20 cellular contexts compared by ENCODE assay signal in the genomic region with DNA sequence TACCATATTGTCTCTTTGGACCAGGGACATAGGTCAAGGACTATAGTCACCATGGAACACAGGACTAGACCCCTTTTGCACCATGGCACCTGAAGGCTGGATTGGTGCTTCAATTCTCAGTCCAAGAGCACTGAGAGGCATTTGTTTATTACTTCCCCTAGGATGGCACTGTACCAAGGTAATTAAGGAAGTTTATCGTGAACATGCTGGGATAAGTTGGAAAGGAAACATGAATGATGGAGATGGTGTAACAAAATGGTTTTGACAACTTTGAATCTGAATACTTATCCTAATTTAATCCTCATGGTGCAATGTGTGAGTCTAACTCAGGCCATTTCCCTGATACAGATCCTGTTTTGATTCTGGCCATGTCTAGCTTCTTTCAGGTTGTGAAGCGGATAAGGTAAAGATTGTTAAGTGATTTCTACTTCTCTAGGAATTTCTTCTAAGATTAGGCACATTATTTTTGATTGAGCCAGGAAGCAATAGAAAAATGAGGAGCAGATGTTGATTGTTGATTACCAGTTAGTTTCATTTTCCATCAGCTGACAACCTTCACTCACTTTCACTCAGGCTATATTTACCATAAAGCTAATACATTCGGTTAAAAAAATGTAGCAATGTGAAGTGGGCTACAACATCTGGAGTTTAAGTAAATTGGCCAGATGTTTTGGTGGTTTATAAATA. TPM values are rescaled to one million over a fixed set of nuclear protein-coding genes. Genes with fewer than 3 reads are reported as not detected.
DNase-seq lines count a peak whose midpoint lies in the region; ATAC-seq and TF ChIP-seq lines count a peak whose summit lies in the region.
"Had no signal": no experiment of that assay in that cellular context is flagged by ENCODE, and none has a peak within 500 bp of the region (broad histone marks: within the 10 kb centered on the region; RNA-seq: fewer than 3 reads in every experiment).

No MANE protein-coding gene starts in this region.

- in situ Hi-C loops in mammary epithelial cell (cut with MboI; ENCODE audit: low sequenced_read_pairs in 2 of 2) = no loop called here

- no peak overlapping the region for H3K4me3 ChIP-seq in mammary epithelial cell (replicated peaks in 1 of 3; ENCODE audit: insufficient read depth in 1 of 3, low read depth in 2 of 3, low read length in 3 of 3)
- H3K4me3 ChIP-seq: hepatocyte, transverse colon had no signal

- CTCF ChIA-PET in mammary epithelial cell (lab: Charles Lee; ENCODE audit: low non-redundant PET) = no interaction called here

- H3K27ac Mint-ChIP-seq in nephron = peak overlapping the region in 2 of 3 experiments; percentile 36 to 62
- H3K27ac Mint-ChIP-seq: activated CD4-positive, alpha-beta memory T cell treated with anti-CD3 and anti-CD28 coated beads for 36 hours had no signal

- TF ChIP-seq CTCF in mammary epithelial cell (conservative IDR thresholded peaks at IDR 0.05 in 1 of 2, IDR thresholded peaks at IDR 0.05 in 1 of 2; ENCODE audit: extremely low read depth in 1 of 2, insufficient read depth in 1 of 2, low read depth in 1 of 2, low read length in 2 of 2) (no peak), nephron (IDR thresholded peaks at IDR 0.05; ENCODE audit: unreplicated experiment in 3 of 3) (no peak)

- no peaks in the 10 kb centered on the region for H3K36me3 ChIP-seq in mammary epithelial cell (ENCODE audit: insufficient read depth, low read length)
- H3K36me3 ChIP-seq: transverse colon had no signal

- no peaks in the 10 kb centered on the region for H3K9me3 ChIP-seq in mammary epithelial cell (replicated peaks; ENCODE audit: insufficient read depth, low read length)
- H3K9me3 ChIP-seq: transverse colon had no signal

- H3K9me3 Mint-ChIP-seq in nephron = no peaks in the 10 kb centered on the region
- H3K9me3 Mint-ChIP-seq: activated CD4-positive, alpha-beta memory T cell treated with anti-CD3 and anti-CD28 coated beads for 36 hours; activated naive CD4-positive, alpha-beta T cell treated with anti-CD3 and anti-CD28 coated beads, Interleukin-2, amount 50 U/mL, for 72 hours; CD4-positive, alpha-beta memory T cell had no signal

- H4K20me1 ChIP-seq in mammary epithelial cell (ENCODE audit: insufficient read depth, low read length) = no peaks in the 10 kb centered on the region

- H3K9ac ChIP-seq in mammary epithelial cell (ENCODE audit: insufficient read depth, low read length) = no peak overlapping the region

- H3K27me3 Mint-ChIP-seq in nephron (ENCODE audit: low read depth) = no peaks in the 10 kb centered on the region

- H3K4me3 Mint-ChIP-seq in nephron = no peak overlapping the region
- H3K4me3 Mint-ChIP-seq: activated CD4-positive, alpha-beta memory T cell treated with anti-CD3 and anti-CD28 coated beads for 36 hours had no signal

- no peaks in the 10 kb centered on the region for H3K36me3 Mint-ChIP-seq in nephron (ENCODE audit: low read depth)
- H3K36me3 Mint-ChIP-seq: activated CD4-positive, alpha-beta memory T cell treated with anti-CD3 and anti-CD28 coated beads for 36 hours; activated naive CD4-positive, alpha-beta T cell treated with anti-CD3 and anti-CD28 coated beads, Interleukin-2, amount 50 U/mL, for 72 hours; CD4-positive, alpha-beta memory T cell had no signal

- peak; percentile 50 for DNase-seq in DMS53 (lab: John Stamatoyannopoulos, UW)
- DNase-seq in DMS53 treated with DMSO at 0.1 percent for 48 hours (lab: John Stamatoyannopoulos, UW; ENCODE audit: unreplicated experiment) = no peak
- peak; percentile 70 for DNase-seq in MV-4-11 (lab: John Stamatoyannopoulos, UW)
- no peak for DNase-seq in mammary epithelial cell
- no peak for DNase-seq in stimulated activated CD4-positive, alpha-beta T cell treated with anti-CD3 and anti-CD28 coated beads, Interleukin-1b, Interleukin-23, amount 100 ng/mL, for 48 hours
- DNase-seq in AG20443 (ENCODE audit: low spot score) = no peak
- DNase-seq: activated CD4-positive, alpha-beta memory T cell treated with anti-CD3 and anti-CD28 coated beads for 36 hours; activated T-cell treated with anti-CD3 and anti-CD28 coated beads, Interleukin-2, amount 50 U/mL, for 48 hours; CD4-positive, alpha-beta memory T cell; islet precursor cell; NCI-H1092; NCI-H2107; NCI-H82; stimulated activated naive CD4-positive, alpha-beta T cell; SW 1271; transverse colon had no signal

- peaks cover 27% of the 10 kb centered on the region for H3K4me1 Mint-ChIP-seq in nephron

- H3K4me2 ChIP-seq in mammary epithelial cell (ENCODE audit: insufficient read depth, low read depth, low read length) = no peak overlapping the region
- H3K4me2 ChIP-seq: hepatocyte had no signal

- dilution Hi-C loops in mammary epithelial cell (cut with HindIII; ENCODE audit: low sequenced_read_pairs) = no loop called here

- H3K27me3 ChIP-seq in mammary epithelial cell (ENCODE audit: insufficient read depth, low read length) = no peaks in the 10 kb centered on the region
- H3K27me3 ChIP-seq: hepatocyte, transverse colon had no signal

- no peaks in the 10 kb centered on the region for H3K4me1 ChIP-seq in mammary epithelial cell (ENCODE audit: insufficient read depth, low read length)

- intact Hi-C loops in mammary epithelial cell (cut with micrococcal nuclease) = no loop called here

- no peaks in the 10 kb centered on the region for H3K79me2 ChIP-seq in mammary epithelial cell (ENCODE audit: insufficient read depth, low read length)
- H3K79me2 ChIP-seq: hepatocyte had no signal

- no peak overlapping the region for H3K27ac ChIP-seq in mammary epithelial cell (ENCODE audit: insufficient read depth, low read depth, low read length)
- H3K27ac ChIP-seq: hepatocyte, transverse colon had no signal

- peak overlapping the region; percentile 27 for H2AFZ ChIP-seq in mammary epithelial cell (ENCODE audit: low read depth, low read length)
- H2AFZ ChIP-seq: hepatocyte had no signal

- ATAC-seq in HG02885 (IDR thresholded peaks at IDR 0.05; ENCODE audit: poor library complexity, unreplicated experiment) = no peak
- ATAC-seq: activated naive CD4-positive, alpha-beta T cell treated with anti-CD3 and anti-CD28 coated beads, Interleukin-2, amount 50 U/mL, for 72 hours had no signal

- 97% methylated on average over 3 of the region's 3 CpGs for WGBS in mammary epithelial cell (ENCODE audit: low coverage, missing lambda C conversion rate)

- BruUV-seq in mammary epithelial cell (replicated peaks; lab: Mats Ljungman, UMichigan) = no TSS peak

RNA-seq across cellular contexts. Expression of gene SIPA1L2, which starts 37.3 kb away (rescaled TPM):
- total RNA-seq in mammary epithelial cell = 10 to 100 TPM in 1 of 2 donors, 1 to 10 TPM in 1; 3.8 to 19.8 TPM
- polyA plus RNA-seq in mammary epithelial cell = 2.5 TPM
- polyA minus RNA-seq in mammary epithelial cell = 2.0 TPM

Comparison
In these comparisons a context has a peak if more than half of its experiments do, and no peak if none do; other contexts are left out.
1. DNase-seq: peak in DMS53 (single experiment) and MV-4-11 (single experiment); none in DMS53 treated with DMSO at 0.1 percent for 48 hours (single experiment), mammary epithelial cell (single experiment), stimulated activated CD4-positive, alpha-beta T cell treated with anti-CD3 and anti-CD28 coated beads, Interleukin-1b, Interleukin-23, amount 100 ng/mL, for 48 hours (single experiment) and AG20443 (single experiment).